11 cellular contexts compared by ENCODE assay signal in the genomic region with DNA sequence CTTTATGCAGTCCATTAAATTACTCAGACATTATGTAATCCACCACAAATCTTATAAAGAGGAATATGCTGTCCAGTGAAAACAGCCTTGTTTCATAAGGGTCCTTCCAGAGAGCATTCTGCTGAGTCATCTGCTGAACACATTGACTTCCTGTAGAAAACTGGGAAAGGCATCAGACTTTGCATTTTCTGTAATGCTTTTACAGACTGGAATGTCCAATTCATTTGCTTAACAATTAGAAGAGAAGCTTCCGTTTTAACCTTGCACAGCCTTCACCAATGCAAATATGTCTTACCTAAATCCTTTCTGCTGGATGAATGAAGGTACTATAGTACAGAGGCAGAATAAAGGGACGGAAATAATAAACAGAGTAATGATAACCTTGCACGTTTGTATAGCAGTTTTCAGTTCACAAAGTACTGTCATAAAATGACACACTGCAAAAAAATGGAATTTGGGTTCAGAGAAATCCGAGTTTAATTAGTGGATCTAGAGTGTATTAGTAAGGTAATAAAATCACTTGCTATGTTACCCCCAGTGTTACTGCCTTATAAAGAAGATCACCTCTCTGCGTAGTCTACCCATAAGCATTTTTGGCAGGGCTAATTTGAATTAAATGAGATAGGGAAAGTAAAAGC.
DNase-seq lines count a peak whose midpoint lies in the region; TF ChIP-seq lines count a peak whose summit lies in the region.
"Had no signal": no experiment of that assay in that cellular context is flagged by ENCODE, and none has a peak within 500 bp of the region (broad histone marks: within the 10 kb centered on the region; RNA-seq: fewer than 3 reads in every experiment).

No MANE protein-coding gene starts in this region.

- peaks cover 21% of the 10 kb centered on the region; the same call in 1 of the 2 replicates for H3K4me1 Mint-ChIP-seq in HFFc6 (ENCODE audit: low read depth)
- no peaks in the 10 kb centered on the region for H3K4me1 Mint-ChIP-seq in activated CD4-positive, alpha-beta memory T cell treated with anti-CD3 and anti-CD28 coated beads for 36 hours (ENCODE audit: low read depth)
- H3K4me1 Mint-ChIP-seq: B cell; stimulated activated naive CD8-positive, alpha-beta T cell treated with anti-CD3 and anti-CD28 coated beads, Interleukin-15, amount 100 ng/mL, for 72 hours had no signal

- H3K27me3 Mint-ChIP-seq in HFFc6 (ENCODE audit: insufficient read depth) = no peaks in the 10 kb centered on the region
- H3K27me3 Mint-ChIP-seq in activated CD4-positive, alpha-beta memory T cell treated with anti-CD3 and anti-CD28 coated beads for 36 hours = no peaks in the 10 kb centered on the region
- H3K27me3 Mint-ChIP-seq: B cell; stimulated activated naive CD8-positive, alpha-beta T cell treated with anti-CD3 and anti-CD28 coated beads, Interleukin-15, amount 100 ng/mL, for 72 hours had no signal

- H3K27ac Mint-ChIP-seq in HFFc6 = peak overlapping the region; percentile 82
- no peak overlapping the region for H3K27ac Mint-ChIP-seq in activated CD4-positive, alpha-beta memory T cell treated with anti-CD3 and anti-CD28 coated beads for 36 hours
- H3K27ac Mint-ChIP-seq: B cell; stimulated activated naive CD8-positive, alpha-beta T cell treated with anti-CD3 and anti-CD28 coated beads, Interleukin-15, amount 100 ng/mL, for 72 hours had no signal

- CTCF ChIA-PET in activated CD4-positive, alpha-beta memory T cell treated with anti-CD3 and anti-CD28 coated beads for 36 hours (lab: Charles Lee) = no interaction called here

- intact Hi-C loops in activated CD4-positive, alpha-beta memory T cell treated with anti-CD3 and anti-CD28 coated beads for 36 hours (cut with micrococcal nuclease) = no loop called here

- H3K36me3 Mint-ChIP-seq in HFFc6 (ENCODE audit: low read depth) = no peaks in the 10 kb centered on the region
- no peaks in the 10 kb centered on the region for H3K36me3 Mint-ChIP-seq in activated CD4-positive, alpha-beta memory T cell treated with anti-CD3 and anti-CD28 coated beads for 36 hours

- peak overlapping the region; percentile 71 for H3K4me3 Mint-ChIP-seq in HFFc6
- H3K4me3 Mint-ChIP-seq in activated CD4-positive, alpha-beta memory T cell treated with anti-CD3 and anti-CD28 coated beads for 36 hours = no peak overlapping the region
- H3K4me3 Mint-ChIP-seq: B cell; stimulated activated naive CD8-positive, alpha-beta T cell treated with anti-CD3 and anti-CD28 coated beads, Interleukin-15, amount 100 ng/mL, for 72 hours had no signal

- in situ Hi-C loops in SK-MEL-5 (cut with HindIII; ENCODE audit: low pct_unique_long_range_greater_than_20kb, low sequenced_read_pairs) = no loop called here

- DNase-seq in A172 (ENCODE audit: low spot score) = peak; percentile 92
- peak; percentile 77 for DNase-seq in HFFc6
- peak; percentile 27 for DNase-seq in SK-MEL-5 (ENCODE audit: low read depth, low spot score)
- DNase-seq in iPS DF 19.7 (ENCODE audit: low read depth, low spot score) = peak; percentile 30
- DNase-seq in NCI-H774 (lab: John Stamatoyannopoulos, UW) = no peak
- no peak for DNase-seq in NCI-H1105 treated with DMSO at 0.1 percent for 48 hours (lab: John Stamatoyannopoulos, UW)
- no peak for DNase-seq in activated CD4-positive, alpha-beta memory T cell treated with anti-CD3 and anti-CD28 coated beads for 36 hours
- no peak for DNase-seq in activated CD4-positive, alpha-beta T cell treated with anti-CD3 and anti-CD28 coated beads for 4 hours
- DNase-seq: NCI-H187 treated with DMSO at 0.1 percent for 48 hours; stimulated activated naive CD8-positive, alpha-beta T cell treated with anti-CD3 and anti-CD28 coated beads, Interleukin-15, amount 100 ng/mL, for 72 hours had no signal

- TF ChIP-seq CTCF in HFFc6 (IDR thresholded peaks at IDR 0.05) = no peak

- H3K9me3 Mint-ChIP-seq in HFFc6 = peaks cover 9% of the 10 kb centered on the region
- peaks cover 4% of the 10 kb centered on the region for H3K9me3 Mint-ChIP-seq in activated CD4-positive, alpha-beta memory T cell treated with anti-CD3 and anti-CD28 coated beads for 36 hours

- POLR2A ChIA-PET in activated CD4-positive, alpha-beta memory T cell treated with anti-CD3 and anti-CD28 coated beads for 36 hours (lab: Charles Lee) = no interaction called here

Comparison
In these comparisons a context has a peak if more than half of its experiments do, and no peak if none do; other contexts are left out.
1. DNase-seq: peak in A172 (single experiment), HFFc6 (single experiment), SK-MEL-5 (single experiment) and iPS DF 19.7 (single experiment); none in NCI-H774 (single experiment), NCI-H1105 treated with DMSO at 0.1 percent for 48 hours (single experiment), activated CD4-positive, alpha-beta memory T cell treated with anti-CD3 and anti-CD28 coated beads for 36 hours (single experiment) and activated CD4-positive, alpha-beta T cell treated with anti-CD3 and anti-CD28 coated beads for 4 hours (0 of 2).